Comparison of ENCODE assay signal across 7 cellular contexts in the genomic region with DNA sequence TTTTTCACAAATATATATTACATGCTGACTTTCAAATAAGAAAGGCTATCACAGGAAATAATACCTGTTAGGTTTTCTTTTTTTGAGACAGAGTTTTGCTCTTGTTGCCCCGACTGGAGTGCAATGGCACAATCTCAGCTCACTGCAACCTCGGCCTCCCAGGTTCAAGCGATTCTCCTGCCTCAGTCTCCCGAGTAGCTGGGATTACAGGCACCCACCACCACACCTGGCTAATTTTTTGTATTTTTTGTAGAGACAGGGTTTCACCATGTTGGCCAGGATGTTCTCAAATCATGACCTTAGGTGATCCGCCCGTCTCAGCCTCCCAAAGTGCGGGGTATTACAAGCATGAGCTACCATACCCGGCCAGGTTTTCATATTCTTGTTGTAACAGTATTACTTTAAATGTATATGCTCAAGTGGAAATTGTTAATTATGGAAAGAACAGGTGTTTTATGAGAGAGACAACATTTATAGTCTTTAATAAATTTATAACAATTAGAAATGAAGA.
DNase-seq lines count a peak whose midpoint lies in the region; ATAC-seq, FAIRE-seq and TF ChIP-seq lines count a peak whose summit lies in the region.
"Not testable (repeated sequence)": the region's sequence is repeated elsewhere in the genome, so short reads cannot be mapped to it uniquely, and the experiment has no call there.

No MANE protein-coding gene starts in this region.

- peak overlapping the region; percentile 54 for H3K4me3 Mint-ChIP-seq in activated CD4-positive, alpha-beta T cell treated with anti-CD3 and anti-CD28 coated beads, Interleukin-2, amount 10 ng/mL, durations not matched to agents 7 days and 5 days
- peak overlapping the region; percentile 87 for H3K4me3 Mint-ChIP-seq in activated T-helper 17 cell treated with anti-CD3 and anti-CD28 coated beads, Interleukin-2, amount 50 U/mL, for 72 hours
- H3K4me3 Mint-ChIP-seq in activated naive CD8-positive, alpha-beta T cell treated with anti-CD3 and anti-CD28 coated beads, Interleukin-2, amount 50 U/mL, for 24 hours: not testable (repeated sequence)

- POLR2A ChIA-PET in activated CD4-positive, alpha-beta T cell treated with anti-CD3 and anti-CD28 coated beads, Interleukin-2, amount 10 ng/mL, durations not matched to agents 7 days and 5 days (lab: Charles Lee): interaction anchor here (1.0 to 1.1 kb wide), 2 partner anchors 28 to 31 kb away, joined by 3 read pairs; no protein-coding TSS in a partner anchor

- H3K4me1 ChIP-seq in GM23248 (ENCODE audit: insufficient read depth) (peaks cover 58% of the 10 kb centered on the region), RWPE2 (ENCODE audit: insufficient read depth, poor library complexity, severe bottlenecking) (peaks cover 44% of the 10 kb centered on the region), keratinocyte (ENCODE audit: control insufficient read depth, extremely low read depth, insufficient read depth, low read length) (peaks cover 30% of the 10 kb centered on the region), skeletal muscle satellite cell (ENCODE audit: control insufficient read depth, insufficient read depth, low read length) (peaks cover 47% of the 10 kb centered on the region)

- FAIRE-seq in keratinocyte (lab: Jason Lieb, UNC): not testable (repeated sequence)

- dilution Hi-C loops in keratinocyte (cut with MboI; ENCODE audit: extremely low pct_ligation_motif_present, low sequenced_read_pairs): not testable (repeated sequence)

- peak overlapping the region; percentile 93 for H3K27ac ChIP-seq in GM23248
- peak overlapping the region; percentile 83 for H3K27ac ChIP-seq in RWPE2 (ENCODE audit: poor library complexity, severe bottlenecking)
- H3K27ac ChIP-seq in keratinocyte (ENCODE audit: control insufficient read depth, insufficient read depth, low read length): peak overlapping the region; percentile 53

- H4K20me1 ChIP-seq in GM23248 (ENCODE audit: insufficient read depth); keratinocyte (ENCODE audit: control insufficient read depth, extremely low read depth, insufficient read depth, low read length): not testable (repeated sequence)

- not testable (repeated sequence) for H3K27me3 ChIP-seq in GM23248 (replicated peaks; ENCODE audit: insufficient read depth); RWPE2 (ENCODE audit: insufficient read depth, poor library complexity, severe bottlenecking); keratinocyte (ENCODE audit: control insufficient read depth, extremely low read depth, insufficient read depth, low read length); skeletal muscle satellite cell (ENCODE audit: control insufficient read depth, insufficient read depth, low read length)

- not testable (repeated sequence) for ATAC-seq in RWPE2 (ENCODE audit: low read depth); activated T-helper 17 cell treated with anti-CD3 and anti-CD28 coated beads, Interleukin-2, amount 50 U/mL, for 72 hours (replicated peaks); activated naive CD8-positive, alpha-beta T cell treated with anti-CD3 and anti-CD28 coated beads, Interleukin-2, amount 50 U/mL, for 24 hours

- TF ChIP-seq CTCF in RWPE2 (IDR thresholded peaks at IDR 0.05; ENCODE audit: poor library complexity, severe bottlenecking); keratinocyte (optimal IDR thresholded peaks at IDR 0.05 in 1 of 3, IDR thresholded peaks at IDR 0.05 in 1 of 3, conservative IDR thresholded peaks at IDR 0.05 in 1 of 3; ENCODE audit: extremely low read depth in 1 of 3, insufficient read depth in 2 of 3, low read length in 3 of 3): not testable (repeated sequence)

- H3F3A ChIP-seq in GM23248 (ENCODE audit: insufficient read depth): peaks cover 48% of the 10 kb centered on the region

- H3K27me3 Mint-ChIP-seq in activated CD4-positive, alpha-beta T cell treated with anti-CD3 and anti-CD28 coated beads, Interleukin-2, amount 10 ng/mL, durations not matched to agents 7 days and 5 days; activated T-helper 17 cell treated with anti-CD3 and anti-CD28 coated beads, Interleukin-2, amount 50 U/mL, for 72 hours; activated naive CD8-positive, alpha-beta T cell treated with anti-CD3 and anti-CD28 coated beads, Interleukin-2, amount 50 U/mL, for 24 hours: not testable (repeated sequence)

- DNase-seq in GM23248; RWPE2 (ENCODE audit: low spot score); activated CD4-positive, alpha-beta T cell treated with anti-CD3 and anti-CD28 coated beads, Interleukin-2, amount 10 ng/mL, durations not matched to agents 7 days and 5 days; activated naive CD8-positive, alpha-beta T cell treated with anti-CD3 and anti-CD28 coated beads, Interleukin-2, amount 50 U/mL, for 24 hours; keratinocyte (ENCODE audit: low read depth, low spot score): not testable (repeated sequence)

- in situ Hi-C loops in GM23248 (cut with MboI): not testable (repeated sequence)

- H3K36me3 ChIP-seq in GM23248 (ENCODE audit: low read depth); RWPE2 (ENCODE audit: low read depth); keratinocyte (ENCODE audit: control insufficient read depth in 2 of 2, extremely low read depth in 1 of 2, insufficient read depth in 2 of 2, low read length in 2 of 2); skeletal muscle satellite cell (ENCODE audit: insufficient read depth, low read length): not testable (repeated sequence)

- H3K9me3 ChIP-seq in GM23248 (ENCODE audit: low read depth); RWPE2 (ENCODE audit: severe bottlenecking); keratinocyte (ENCODE audit: control insufficient read depth, low read depth, low read length); skeletal muscle satellite cell (replicated peaks; ENCODE audit: low read length): not testable (repeated sequence)

- H3K79me2 ChIP-seq in GM23248 (ENCODE audit: insufficient read depth); keratinocyte (ENCODE audit: control insufficient read depth, insufficient read depth, low read length): not testable (repeated sequence)

- CTCF ChIA-PET in activated CD4-positive, alpha-beta T cell treated with anti-CD3 and anti-CD28 coated beads, Interleukin-2, amount 10 ng/mL, durations not matched to agents 7 days and 5 days (lab: Charles Lee): interaction anchor here (1.0 to 1.3 kb wide), 5 partner anchors 9 to 92 kb away, joined by 3 read pairs; a partner anchor contains a TSS

- H3K9me1 ChIP-seq in keratinocyte (ENCODE audit: control insufficient read depth, extremely low read depth, insufficient read depth, low read length): not testable (repeated sequence)

- H3K9me3 Mint-ChIP-seq in activated CD4-positive, alpha-beta T cell treated with anti-CD3 and anti-CD28 coated beads, Interleukin-2, amount 10 ng/mL, durations not matched to agents 7 days and 5 days: peaks cover 11% of the 10 kb centered on the region
- not testable (repeated sequence) for H3K9me3 Mint-ChIP-seq in activated T-helper 17 cell treated with anti-CD3 and anti-CD28 coated beads, Interleukin-2, amount 50 U/mL, for 72 hours; activated naive CD8-positive, alpha-beta T cell treated with anti-CD3 and anti-CD28 coated beads, Interleukin-2, amount 50 U/mL, for 24 hours

- peak overlapping the region; percentile 94 for H3K27ac Mint-ChIP-seq in activated CD4-positive, alpha-beta T cell treated with anti-CD3 and anti-CD28 coated beads, Interleukin-2, amount 10 ng/mL, durations not matched to agents 7 days and 5 days
- H3K27ac Mint-ChIP-seq in activated T-helper 17 cell treated with anti-CD3 and anti-CD28 coated beads, Interleukin-2, amount 50 U/mL, for 72 hours: peak overlapping the region; percentile 95
- peak overlapping the region; percentile 81 for H3K27ac Mint-ChIP-seq in activated naive CD8-positive, alpha-beta T cell treated with anti-CD3 and anti-CD28 coated beads, Interleukin-2, amount 50 U/mL, for 24 hours

- not testable (repeated sequence) for H3K4me3 ChIP-seq in GM23248; RWPE2 (ENCODE audit: severe bottlenecking); keratinocyte (ENCODE audit: control insufficient read depth in 2 of 3, extremely low read depth in 1 of 3, insufficient read depth in 2 of 3, low read depth in 1 of 3, low read length in 3 of 3); skeletal muscle satellite cell (ENCODE audit: low read length)

- not testable (repeated sequence) for H3K9me2 ChIP-seq in GM23248 (ENCODE audit: insufficient read depth)

- peaks cover 63% of the 10 kb centered on the region for H3K4me1 Mint-ChIP-seq in activated CD4-positive, alpha-beta T cell treated with anti-CD3 and anti-CD28 coated beads, Interleukin-2, amount 10 ng/mL, durations not matched to agents 7 days and 5 days
- H3K4me1 Mint-ChIP-seq in activated T-helper 17 cell treated with anti-CD3 and anti-CD28 coated beads, Interleukin-2, amount 50 U/mL, for 72 hours: peaks cover 28% of the 10 kb centered on the region
- peaks cover 58% of the 10 kb centered on the region for H3K4me1 Mint-ChIP-seq in activated naive CD8-positive, alpha-beta T cell treated with anti-CD3 and anti-CD28 coated beads, Interleukin-2, amount 50 U/mL, for 24 hours

- H3K9ac ChIP-seq in GM23248 (peak overlapping the region; percentile 43), keratinocyte (ENCODE audit: control insufficient read depth, extremely low read depth, insufficient read depth, low read length) (peak overlapping the region; percentile 19), skeletal muscle satellite cell (ENCODE audit: low read depth, low read length) (peak overlapping the region; percentile 27)

- not testable (repeated sequence) for H2AFZ ChIP-seq in GM23248; keratinocyte (ENCODE audit: control insufficient read depth, low read length)

- WGBS in GM23248 (ENCODE audit: low coverage in 1 of 2, low lambda C conversion rate in 2 of 2, missing lambda C conversion rate in 2 of 2), 2 experiments: 88 to 89% methylated on average over 8 of the region's 8 CpGs

- H3K36me3 Mint-ChIP-seq in activated CD4-positive, alpha-beta T cell treated with anti-CD3 and anti-CD28 coated beads, Interleukin-2, amount 10 ng/mL, durations not matched to agents 7 days and 5 days (ENCODE audit: low read depth): peaks cover 22% of the 10 kb centered on the region
- H3K36me3 Mint-ChIP-seq in activated T-helper 17 cell treated with anti-CD3 and anti-CD28 coated beads, Interleukin-2, amount 50 U/mL, for 72 hours (ENCODE audit: low read depth): peaks cover 31% of the 10 kb centered on the region
- not testable (repeated sequence) for H3K36me3 Mint-ChIP-seq in activated naive CD8-positive, alpha-beta T cell treated with anti-CD3 and anti-CD28 coated beads, Interleukin-2, amount 50 U/mL, for 24 hours (ENCODE audit: low read depth)

- H3K4me2 ChIP-seq in GM23248 (ENCODE audit: unreplicated experiment): peak overlapping the region; percentile 29
- not testable (repeated sequence) for H3K4me2 ChIP-seq in keratinocyte (ENCODE audit: control insufficient read depth, extremely low read depth, insufficient read depth, low read depth, low read length)
- peak overlapping the region; percentile 5 for H3K4me2 ChIP-seq in skeletal muscle satellite cell (ENCODE audit: low read length)
